8 cellular contexts compared by ENCODE assay signal in genomic region chr10:61900829-61901783, GRCh38. TPM values are rescaled to one million over a fixed set of nuclear protein-coding genes. Genes with fewer than 3 reads are reported as not detected.
A peak's percentile ranks its signal among the peaks of the same experiment; 100 is the strongest.
DNase-seq lines count a peak whose midpoint lies in the region; ATAC-seq and TF ChIP-seq lines count a peak whose summit lies in the region.

Gene ARID5B, plus strand, starts transcription at chr10:61901699. Its CDS starts 11 bp downstream, at chr10:61901710.

- TF ChIP-seq CTCF in right lobe of liver (IDR thresholded peaks at IDR 0.05) = peak in 1 of 4 donors; percentile 1

- no peaks in the 10 kb centered on the region for H3K9me3 ChIP-seq in right lobe of liver

- H3K4me1 ChIP-seq in right lobe of liver = peaks cover 0 to 37% (median 5%) of the 10 kb centered on the region in 4 donors

- WGBS in right lobe of liver (ENCODE audit: insufficient coverage, low coverage, low lambda C conversion rate, missing lambda C conversion rate) = under 1% methylated on average over 34 of the region's 34 CpGs

- peak within 1 kb of the TSS; percentile 82 to 99 (median 99) for H3K27ac ChIP-seq in right lobe of liver

- DNase-seq in activated gamma-delta T cell treated with Interleukin-2 at 50 U/mL for 16 hours (peak; percentile 39), activated gamma-delta T cell (lab: John Stamatoyannopoulos, UW) (no peak), NCI-H2227 (lab: John Stamatoyannopoulos, UW; ENCODE audit: unreplicated experiment) (peak; percentile 59), right lobe of liver (peak in 2 of 3 donors; percentile 52 to 67)
- DNase-seq in activated CD4-positive, alpha-beta T cell treated with anti-CD3 and anti-CD28 coated beads, Interleukin-2, amount 50 U/mL, for 4 hours = peak; percentile 32 to 44
- peak; percentile 23 for DNase-seq in effector CD8-positive, alpha-beta T cell (lab: John Stamatoyannopoulos, UW)
- peak; percentile 24 to 49 for DNase-seq in stimulated activated CD4-positive, alpha-beta T cell treated with anti-CD3 and anti-CD28 coated beads, Interleukin-4, amount 100 ng/mL, for 48 hours (ENCODE audit: low read depth in 2 of 2)

- intact Hi-C loops in right lobe of liver (cut with DNase I) = no loop called here

- TF ChIP-seq POLR2A in right lobe of liver (IDR thresholded peaks at IDR 0.05) = peak; percentile 12

- H3K36me3 ChIP-seq in right lobe of liver = no peaks in the 10 kb centered on the region

- ATAC-seq in right lobe of liver = peak; percentile 5 to 29 (median 16)
- no peak for ATAC-seq in HG03469 (IDR thresholded peaks at IDR 0.05; ENCODE audit: unreplicated experiment)

- peak within 1 kb of the TSS; percentile 57 to 75 (median 71) for H3K4me3 ChIP-seq in right lobe of liver

- no peaks in the 10 kb centered on the region for H3K27me3 ChIP-seq in right lobe of liver

RNA-seq across cellular contexts. Expression of gene ARID5B, which starts in this region (rescaled TPM):
- 10 to 100 TPM in 1 of 6 experiments, 1 to 10 TPM in 5; 2.7 to 10.5 (median 5.3) TPM for total RNA-seq in right lobe of liver
